ENCODE assay signal across 8 cellular contexts in the genomic region with DNA sequence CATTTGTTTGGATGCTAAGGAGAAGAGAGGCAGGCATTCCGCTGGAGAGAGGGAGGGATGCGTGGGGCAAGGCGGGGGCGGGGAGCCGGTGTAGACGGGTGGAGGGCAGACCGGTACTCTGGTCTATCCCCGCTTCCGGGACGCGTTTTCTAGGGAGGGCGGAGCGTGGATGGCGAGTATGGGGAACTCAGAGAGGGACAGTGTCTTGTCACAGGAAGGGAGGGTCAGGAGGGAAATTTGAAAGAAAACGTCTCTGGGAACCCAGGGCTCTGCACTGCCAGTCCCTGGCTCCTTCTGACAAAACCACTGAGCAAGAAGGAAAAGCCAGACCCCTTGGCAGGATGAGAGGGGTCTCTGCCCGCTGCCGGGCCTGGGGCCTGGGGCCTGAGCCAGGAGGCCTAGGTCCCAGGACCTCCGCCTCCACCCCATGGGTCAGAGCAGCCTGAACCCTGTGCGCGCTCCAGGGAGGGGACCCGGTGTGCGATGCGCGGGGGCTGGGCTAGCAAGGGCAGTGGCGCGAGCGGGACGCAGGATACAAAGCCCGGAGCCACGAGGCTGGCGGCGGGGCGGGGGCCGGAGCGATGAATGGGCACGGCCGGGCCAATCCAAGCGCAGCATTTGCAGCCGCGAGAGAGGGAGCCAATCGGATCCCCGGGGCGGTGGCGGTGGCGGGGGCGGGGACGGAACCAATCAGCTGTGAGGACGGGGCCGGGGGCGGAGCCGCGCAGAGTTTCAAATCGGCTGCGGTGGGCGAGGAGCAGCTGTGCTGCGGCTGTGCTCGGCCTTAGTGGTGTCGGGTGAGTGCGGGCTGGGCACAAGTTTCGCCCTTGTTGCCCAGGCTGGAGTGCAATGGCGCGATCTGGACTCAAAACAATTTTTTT. TPM values are rescaled to one million over a fixed set of nuclear protein-coding genes. Genes with fewer than 3 reads are reported as not detected.
DNase-seq lines count a peak whose midpoint lies in the region; ATAC-seq and TF ChIP-seq lines count a peak whose summit lies in the region.

A gene with protein sequence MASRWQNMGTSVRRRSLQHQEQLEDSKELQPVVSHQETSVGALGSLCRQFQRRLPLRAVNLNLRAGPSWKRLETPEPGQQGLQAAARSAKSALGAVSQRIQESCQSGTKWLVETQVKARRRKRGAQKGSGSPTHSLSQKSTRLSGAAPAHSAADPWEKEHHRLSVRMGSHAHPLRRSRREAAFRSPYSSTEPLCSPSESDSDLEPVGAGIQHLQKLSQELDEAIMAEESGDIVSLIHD (plus strand): TSS at position 764 of the 881 bp plus-strand sequence. CDS start 656 bp downstream, outside the sequence.

- peaks cover 17% of the 10 kb centered on the region for H3K27me3 Mint-ChIP-seq in nephron progenitor cell (ENCODE audit: low read depth, poor library complexity)

- peak within 1 kb of the TSS; percentile 78 for H3K4me3 ChIP-seq in fibroblast of the aortic adventitia (ENCODE audit: low read depth, low read length)

- ATAC-seq in GM21717 (IDR thresholded peaks at IDR 0.05; ENCODE audit: unreplicated experiment), result peak; percentile 84
- ATAC-seq in stimulated activated naive CD8-positive, alpha-beta T cell treated with anti-CD3 and anti-CD28 coated beads, Interleukin-15, Interleukin-2, amounts not matched to agents 100 U/mL and 50 U/mL, for 24 hours, result peak; percentile 93

- peaks cover 27% of the 10 kb centered on the region for H3K36me3 Mint-ChIP-seq in nephron progenitor cell (ENCODE audit: low read depth)

- peak within 1 kb of the TSS; percentile 91 for H3K27ac Mint-ChIP-seq in nephron progenitor cell

- peak; percentile 44 for DNase-seq in DMS153 treated with DMSO at 0.1 percent for 48 hours (lab: John Stamatoyannopoulos, UW; ENCODE audit: unreplicated experiment)
- DNase-seq in KG1 (lab: John Stamatoyannopoulos, UW), result peak; percentile 2
- peak; percentile 92 for DNase-seq in RPMI8226
- peak; percentile 93 for DNase-seq in activated T-helper 9 cell treated with anti-CD3 and anti-CD28 coated beads, Interleukin-2, amount 50 U/mL, for 16 hours (ENCODE audit: low read depth)
- DNase-seq in fibroblast of the aortic adventitia (ENCODE audit: low read depth), result peak; percentile 82
- peak; percentile 98 for DNase-seq in nephron progenitor cell
- peak; percentile 96 for DNase-seq in stimulated activated naive CD8-positive, alpha-beta T cell treated with anti-CD3 and anti-CD28 coated beads, Interleukin-15, Interleukin-2, amounts not matched to agents 100 U/mL and 50 U/mL, for 24 hours

- peak within 1 kb of the TSS; percentile 96 for H3K4me3 Mint-ChIP-seq in nephron progenitor cell

- H3K4me1 Mint-ChIP-seq in nephron progenitor cell, result peaks cover 64% of the 10 kb centered on the region

- TF ChIP-seq CTCF in fibroblast of the aortic adventitia (IDR thresholded peaks at IDR 0.05; ENCODE audit: insufficient read depth, low read length) (no peak), nephron progenitor cell (IDR thresholded peaks at IDR 0.05) (no peak)

- H3K9me3 Mint-ChIP-seq in nephron progenitor cell, result peaks cover 14% of the 10 kb centered on the region

RNA-seq across cellular contexts. Expression of the gene that starts here (rescaled TPM):
- total RNA-seq in fibroblast of the aortic adventitia (ENCODE audit: low replicate concordance), result 0.90 and 13.1 TPM in 2 replicates

Comparison
In these comparisons a context has a peak if more than half of its experiments do, and no peak if none do; other contexts are left out.
1. Peak in every context shown above with its lines: DNase-seq, ATAC-seq and H3K4me3 ChIP-seq.
2. DNase-seq: peak in every context shown above with its lines; median percentile 98 in nephron progenitor cell; 96 in stimulated activated naive CD8-positive, alpha-beta T cell treated with anti-CD3 and anti-CD28 coated beads, Interleukin-15, Interleukin-2, amounts not matched to agents 100 U/mL and 50 U/mL, for 24 hours; 93 in activated T-helper 9 cell treated with anti-CD3 and anti-CD28 coated beads, Interleukin-2, amount 50 U/mL, for 16 hours; 92 in RPMI8226; 82 in fibroblast of the aortic adventitia; 44 in DMS153 treated with DMSO at 0.1 percent for 48 hours; 2 in KG1.